ENCODE assay signal across 9 cellular contexts in the genomic region with DNA sequence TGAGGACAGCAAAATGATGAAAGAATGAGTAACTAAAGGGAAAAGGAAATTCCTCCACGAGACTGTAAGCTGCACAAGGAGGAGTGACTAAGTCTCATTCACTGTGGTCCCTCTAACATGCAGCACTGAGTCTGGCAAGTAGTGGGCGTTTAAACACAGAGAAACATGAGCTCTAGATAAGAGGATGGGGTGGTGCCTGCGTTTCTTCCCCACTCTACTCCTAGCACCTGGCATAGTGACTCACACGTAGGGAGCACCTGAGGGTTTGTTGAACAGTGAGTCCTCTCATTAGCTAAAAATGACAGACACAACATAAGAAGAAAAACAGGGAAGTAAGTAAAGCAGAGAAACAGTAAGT.
DNase-seq lines count a peak whose midpoint lies in the region; ATAC-seq and TF ChIP-seq lines count a peak whose summit lies in the region.
"Had no signal": no experiment of that assay in that cellular context is flagged by ENCODE, and none has a peak within 500 bp of the region (broad histone marks: within the 10 kb centered on the region; RNA-seq: fewer than 3 reads in every experiment).

No MANE protein-coding gene starts in this region.

- no peaks in the 10 kb centered on the region for H3K9me3 Mint-ChIP-seq in nephron

- H3K4me1 Mint-ChIP-seq in nephron = no peaks in the 10 kb centered on the region

- no peak for ATAC-seq in HG03175 (IDR thresholded peaks at IDR 0.05; ENCODE audit: unreplicated experiment)

- H3K27ac Mint-ChIP-seq in nephron = peak overlapping the region; percentile 55 to 79 (median 63)

- H3K27ac ChIP-seq in caudate nucleus (ENCODE audit: low read depth, low read length) (peak overlapping the region; percentile 74), testis (no peak overlapping the region)
- H3K27ac ChIP-seq: heart right ventricle had no signal

- no peaks in the 10 kb centered on the region for H3K9me3 ChIP-seq in testis
- H3K9me3 ChIP-seq: heart right ventricle had no signal

- no peak for TF ChIP-seq POLR2A in testis (IDR thresholded peaks at IDR 0.05)

- no peak for TF ChIP-seq CTCF in nephron (IDR thresholded peaks at IDR 0.05; ENCODE audit: unreplicated experiment in 3 of 3)
- TF ChIP-seq CTCF in testis (IDR thresholded peaks at IDR 0.05) = no peak

- no peaks in the 10 kb centered on the region for H3K27me3 Mint-ChIP-seq in nephron (ENCODE audit: low read depth)

- peaks cover 66% of the 10 kb centered on the region for H3K36me3 Mint-ChIP-seq in nephron (ENCODE audit: low read depth)

- 54 to 75% methylated on average over 4 of the region's 4 CpGs for WGBS in testis, 2 donors

- H3K36me3 ChIP-seq in testis (ENCODE audit: low read depth, missing control alignments) = no peaks in the 10 kb centered on the region

- no peak overlapping the region for H3K4me3 ChIP-seq in testis
- H3K4me3 ChIP-seq: heart right ventricle had no signal

- no peaks in the 10 kb centered on the region for H3K27me3 ChIP-seq in testis
- H3K27me3 ChIP-seq: heart right ventricle had no signal

- H3K4me3 Mint-ChIP-seq in nephron = no peak overlapping the region

- no peaks in the 10 kb centered on the region for H3K4me1 ChIP-seq in testis

- DNase-seq in EL (peak; percentile 93), MV-4-11 (lab: John Stamatoyannopoulos, UW) (peak; percentile 50), caudate nucleus (lab: John Stamatoyannopoulos, UW) (peak in 37 of 61 donors; percentile 5 to 91 (median 37)), KG1 (lab: John Stamatoyannopoulos, UW) (no peak), testis (no peak), NCI-H524 (lab: John Stamatoyannopoulos, UW) (no peak)
- DNase-seq: heart right ventricle had no signal

- intact Hi-C loops in testis (cut with DNase I; ENCODE audit: low total_unique reads) = no loop called here

Comparison
In these comparisons a context has a peak if more than half of its experiments do, and no peak if none do; other contexts are left out.
1. DNase-seq: peak in EL (single experiment), MV-4-11 (single experiment) and caudate nucleus (37 of 61); none in KG1 (single experiment), testis (single experiment) and NCI-H524 (0 of 2).